1 cellular context compared by ENCODE assay signal in the genomic region with DNA sequence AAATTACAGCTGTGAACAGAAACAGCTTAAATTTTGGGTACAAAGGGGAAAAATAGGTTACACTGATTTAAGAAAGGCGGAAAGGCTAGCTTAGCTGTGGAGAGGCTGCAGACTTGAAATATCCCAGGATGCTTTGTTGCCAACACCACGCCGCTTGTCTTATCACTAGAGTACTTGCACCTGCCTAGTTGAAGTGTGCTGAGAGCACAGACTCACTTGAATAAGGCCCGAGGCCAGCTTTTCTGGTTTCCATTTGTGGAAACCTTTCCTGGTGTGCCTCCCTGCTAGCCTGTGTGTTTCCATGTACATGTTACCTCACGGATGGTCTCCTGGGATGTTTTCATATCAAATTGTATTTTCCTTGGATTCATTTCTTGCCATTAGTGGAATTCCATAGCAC.
TF ChIP-seq lines count a peak whose summit lies in the region.

No MANE protein-coding gene starts in this region.

TF ChIP-seq in H1, 55 proteins besides CTCF, POLR2A, EP300 and RAD21 (continued from another document):
- TF ChIP-seq, protein P1, sequence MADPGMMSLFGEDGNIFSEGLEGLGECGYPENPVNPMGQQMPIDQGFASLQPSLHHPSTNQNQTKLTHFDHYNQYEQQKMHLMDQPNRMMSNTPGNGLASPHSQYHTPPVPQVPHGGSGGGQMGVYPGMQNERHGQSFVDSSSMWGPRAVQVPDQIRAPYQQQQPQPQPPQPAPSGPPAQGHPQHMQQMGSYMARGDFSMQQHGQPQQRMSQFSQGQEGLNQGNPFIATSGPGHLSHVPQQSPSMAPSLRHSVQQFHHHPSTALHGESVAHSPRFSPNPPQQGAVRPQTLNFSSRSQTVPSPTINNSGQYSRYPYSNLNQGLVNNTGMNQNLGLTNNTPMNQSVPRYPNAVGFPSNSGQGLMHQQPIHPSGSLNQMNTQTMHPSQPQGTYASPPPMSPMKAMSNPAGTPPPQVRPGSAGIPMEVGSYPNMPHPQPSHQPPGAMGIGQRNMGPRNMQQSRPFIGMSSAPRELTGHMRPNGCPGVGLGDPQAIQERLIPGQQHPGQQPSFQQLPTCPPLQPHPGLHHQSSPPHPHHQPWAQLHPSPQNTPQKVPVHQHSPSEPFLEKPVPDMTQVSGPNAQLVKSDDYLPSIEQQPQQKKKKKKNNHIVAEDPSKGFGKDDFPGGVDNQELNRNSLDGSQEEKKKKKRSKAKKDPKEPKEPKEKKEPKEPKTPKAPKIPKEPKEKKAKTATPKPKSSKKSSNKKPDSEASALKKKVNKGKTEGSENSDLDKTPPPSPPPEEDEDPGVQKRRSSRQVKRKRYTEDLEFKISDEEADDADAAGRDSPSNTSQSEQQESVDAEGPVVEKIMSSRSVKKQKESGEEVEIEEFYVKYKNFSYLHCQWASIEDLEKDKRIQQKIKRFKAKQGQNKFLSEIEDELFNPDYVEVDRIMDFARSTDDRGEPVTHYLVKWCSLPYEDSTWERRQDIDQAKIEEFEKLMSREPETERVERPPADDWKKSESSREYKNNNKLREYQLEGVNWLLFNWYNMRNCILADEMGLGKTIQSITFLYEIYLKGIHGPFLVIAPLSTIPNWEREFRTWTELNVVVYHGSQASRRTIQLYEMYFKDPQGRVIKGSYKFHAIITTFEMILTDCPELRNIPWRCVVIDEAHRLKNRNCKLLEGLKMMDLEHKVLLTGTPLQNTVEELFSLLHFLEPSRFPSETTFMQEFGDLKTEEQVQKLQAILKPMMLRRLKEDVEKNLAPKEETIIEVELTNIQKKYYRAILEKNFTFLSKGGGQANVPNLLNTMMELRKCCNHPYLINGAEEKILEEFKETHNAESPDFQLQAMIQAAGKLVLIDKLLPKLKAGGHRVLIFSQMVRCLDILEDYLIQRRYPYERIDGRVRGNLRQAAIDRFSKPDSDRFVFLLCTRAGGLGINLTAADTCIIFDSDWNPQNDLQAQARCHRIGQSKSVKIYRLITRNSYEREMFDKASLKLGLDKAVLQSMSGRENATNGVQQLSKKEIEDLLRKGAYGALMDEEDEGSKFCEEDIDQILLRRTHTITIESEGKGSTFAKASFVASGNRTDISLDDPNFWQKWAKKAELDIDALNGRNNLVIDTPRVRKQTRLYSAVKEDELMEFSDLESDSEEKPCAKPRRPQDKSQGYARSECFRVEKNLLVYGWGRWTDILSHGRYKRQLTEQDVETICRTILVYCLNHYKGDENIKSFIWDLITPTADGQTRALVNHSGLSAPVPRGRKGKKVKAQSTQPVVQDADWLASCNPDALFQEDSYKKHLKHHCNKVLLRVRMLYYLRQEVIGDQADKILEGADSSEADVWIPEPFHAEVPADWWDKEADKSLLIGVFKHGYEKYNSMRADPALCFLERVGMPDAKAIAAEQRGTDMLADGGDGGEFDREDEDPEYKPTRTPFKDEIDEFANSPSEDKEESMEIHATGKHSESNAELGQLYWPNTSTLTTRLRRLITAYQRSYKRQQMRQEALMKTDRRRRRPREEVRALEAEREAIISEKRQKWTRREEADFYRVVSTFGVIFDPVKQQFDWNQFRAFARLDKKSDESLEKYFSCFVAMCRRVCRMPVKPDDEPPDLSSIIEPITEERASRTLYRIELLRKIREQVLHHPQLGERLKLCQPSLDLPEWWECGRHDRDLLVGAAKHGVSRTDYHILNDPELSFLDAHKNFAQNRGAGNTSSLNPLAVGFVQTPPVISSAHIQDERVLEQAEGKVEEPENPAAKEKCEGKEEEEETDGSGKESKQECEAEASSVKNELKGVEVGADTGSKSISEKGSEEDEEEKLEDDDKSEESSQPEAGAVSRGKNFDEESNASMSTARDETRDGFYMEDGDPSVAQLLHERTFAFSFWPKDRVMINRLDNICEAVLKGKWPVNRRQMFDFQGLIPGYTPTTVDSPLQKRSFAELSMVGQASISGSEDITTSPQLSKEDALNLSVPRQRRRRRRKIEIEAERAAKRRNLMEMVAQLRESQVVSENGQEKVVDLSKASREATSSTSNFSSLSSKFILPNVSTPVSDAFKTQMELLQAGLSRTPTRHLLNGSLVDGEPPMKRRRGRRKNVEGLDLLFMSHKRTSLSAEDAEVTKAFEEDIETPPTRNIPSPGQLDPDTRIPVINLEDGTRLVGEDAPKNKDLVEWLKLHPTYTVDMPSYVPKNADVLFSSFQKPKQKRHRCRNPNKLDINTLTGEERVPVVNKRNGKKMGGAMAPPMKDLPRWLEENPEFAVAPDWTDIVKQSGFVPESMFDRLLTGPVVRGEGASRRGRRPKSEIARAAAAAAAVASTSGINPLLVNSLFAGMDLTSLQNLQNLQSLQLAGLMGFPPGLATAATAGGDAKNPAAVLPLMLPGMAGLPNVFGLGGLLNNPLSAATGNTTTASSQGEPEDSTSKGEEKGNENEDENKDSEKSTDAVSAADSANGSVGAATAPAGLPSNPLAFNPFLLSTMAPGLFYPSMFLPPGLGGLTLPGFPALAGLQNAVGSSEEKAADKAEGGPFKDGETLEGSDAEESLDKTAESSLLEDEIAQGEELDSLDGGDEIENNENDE (IDR thresholded peaks at IDR 0.05; ENCODE audit: insufficient replicate concordance, low read length): no peak
TF ChIP-seq in H1: peak in this region for 0.
